25 cellular contexts compared by ENCODE assay signal in genomic region chr17:48416971-48417370, GRCh38. TPM values are rescaled to one million over a fixed set of nuclear protein-coding genes. Genes with fewer than 3 reads are reported as not detected.
A peak's percentile ranks its signal among the peaks of the same experiment; 100 is the strongest.
DNase-seq lines count a peak whose midpoint lies in the region; ATAC-seq and TF ChIP-seq lines count a peak whose summit lies in the region.
"Had no signal": no experiment of that assay in that cellular context is flagged by ENCODE, and none has a peak within 500 bp of the region (broad histone marks: within the 10 kb centered on the region; RNA-seq: fewer than 3 reads in every experiment).

No MANE protein-coding gene starts in this region.

- POLR2A ChIA-PET in OCI-LY7 (lab: Charles Lee) (interaction anchor here (0.8 kb wide), 1 partner anchor 48 kb away, joined by 4 read pairs; no protein-coding TSS in a partner anchor), PC-9 (lab: Charles Lee; ENCODE audit: unreplicated experiment) (no interaction called here)
- POLR2A ChIA-PET in activated naive CD8-positive, alpha-beta T cell treated with anti-CD3 and anti-CD28 coated beads, Interleukin-2, amount 10 ng/mL, durations not matched to agents 7 days and 5 days (lab: Charles Lee) = interaction anchor here (1.0 kb wide), 1 partner anchor 36 kb away, joined by 3 read pairs; no protein-coding TSS in a partner anchor

- CTCF ChIA-PET in OCI-LY7 (lab: Charles Lee; ENCODE audit: unreplicated experiment) = no interaction called here
- CTCF ChIA-PET in PC-9 (lab: Charles Lee) = no interaction called here

- H3K27ac ChIP-seq in OCI-LY7 (ENCODE audit: low read depth, low read length, poor library complexity, severe bottlenecking) (no peak overlapping the region), PC-9 (no peak overlapping the region)
- H3K27ac ChIP-seq: breast epithelium, parathyroid adenoma, sigmoid colon, thyroid gland had no signal

- H4K20me1 ChIP-seq in OCI-LY7 (ENCODE audit: insufficient read depth, low read length) = no peaks in the 10 kb centered on the region
- no peaks in the 10 kb centered on the region for H4K20me1 ChIP-seq in PC-9 (ENCODE audit: insufficient read depth)

- no peaks in the 10 kb centered on the region for H3K27me3 ChIP-seq in PC-9 (ENCODE audit: insufficient read depth, low read depth)
- H3K27me3 ChIP-seq: thyroid gland had no signal

- H3K36me3 ChIP-seq in OCI-LY7 (ENCODE audit: insufficient read depth, low read length) (no peaks in the 10 kb centered on the region), PC-9 (ENCODE audit: low read depth) (no peaks in the 10 kb centered on the region)
- H3K36me3 ChIP-seq: breast epithelium, HAP-1, sigmoid colon, thyroid gland had no signal

- H3F3A ChIP-seq in PC-9 (ENCODE audit: insufficient read depth, low read depth) = no peaks in the 10 kb centered on the region

- H3K4me2 ChIP-seq in OCI-LY7 (ENCODE audit: low read length) = no peak overlapping the region
- H3K4me2 ChIP-seq in PC-9 = no peak overlapping the region
- H3K4me2 ChIP-seq: SK-N-SH had no signal

- intact Hi-C loops in OCI-LY7 (cut with micrococcal nuclease; ENCODE audit: unreplicated experiment) = no loop called here
- intact Hi-C loops in PC-9 (cut with micrococcal nuclease; ENCODE audit: unreplicated experiment) = no loop called here

- H3K4me3 ChIP-seq in OCI-LY7 (ENCODE audit: low read depth, low read length, poor library complexity, severe bottlenecking) = no peak overlapping the region
- H3K4me3 ChIP-seq in PC-9 = no peak overlapping the region
- H3K4me3 ChIP-seq: breast epithelium, HAP-1, sigmoid colon, thyroid gland had no signal

- H3K9me2 ChIP-seq in OCI-LY7 (ENCODE audit: insufficient read depth, low read length) = no peaks in the 10 kb centered on the region
- no peaks in the 10 kb centered on the region for H3K9me2 ChIP-seq in PC-9 (ENCODE audit: insufficient read depth)
- H3K9me2 ChIP-seq: SK-N-SH had no signal

- H3K4me1 ChIP-seq in OCI-LY7 (ENCODE audit: insufficient read depth, low read length, poor library complexity, severe bottlenecking) = peaks cover 9% of the 10 kb centered on the region
- 0 out of 2 replicates have a peak, but pooled peaks cover 4% of the 10 kb centered on the region for H3K4me1 ChIP-seq in PC-9 (replicated peaks; ENCODE audit: insufficient read depth)
- H3K4me1 ChIP-seq: breast epithelium, HAP-1, parathyroid adenoma, sigmoid colon, thyroid gland had no signal

- H3K4me1 Mint-ChIP-seq in activated naive CD4-positive, alpha-beta T cell treated with anti-CD3 and anti-CD28 coated beads, Interleukin-2, amount 50 U/mL, for 24 hours = peaks cover 91% of the 10 kb centered on the region
- peaks cover 54% of the 10 kb centered on the region for H3K4me1 Mint-ChIP-seq in activated naive CD8-positive, alpha-beta T cell treated with anti-CD3 and anti-CD28 coated beads, Interleukin-2, amount 10 ng/mL, durations not matched to agents 7 days and 5 days

- DNase-seq in activated naive CD4-positive, alpha-beta T cell treated with Interleukin-2 at 50 U/mL for 16 hours = no peak
- DNase-seq in OCI-LY7 (ENCODE audit: low spot score) (no peak), HPDE6-E6E7 (ENCODE audit: extremely low spot score) (no peak), PC-9 (no peak)
- DNase-seq in activated naive CD8-positive, alpha-beta T cell treated with anti-CD3 and anti-CD28 coated beads, Interleukin-2, amount 10 ng/mL, durations not matched to agents 7 days and 5 days = no peak
- DNase-seq: cortex of kidney, DMS79, glutamatergic neuron, Karpas-422, left colon, NCI-H1092 treated with DMSO at 0.1 percent for 48 hours, NCI-H2081, NCI-H446, nephron progenitor cell, sigmoid colon, SK-N-SH, thyroid gland had no signal

- H2AFZ ChIP-seq in OCI-LY7 (ENCODE audit: low read length) (peak overlapping the region; percentile 21; the same call in 1 of the 2 replicates), PC-9 (no peak overlapping the region)
- H2AFZ ChIP-seq: parathyroid adenoma had no signal

- ATAC-seq in activated naive CD8-positive, alpha-beta T cell treated with anti-CD3 and anti-CD28 coated beads, Interleukin-2, amount 10 ng/mL, durations not matched to agents 7 days and 5 days (ENCODE audit: low read depth) = peak; percentile 44
- ATAC-seq in HG03175 (IDR thresholded peaks at IDR 0.05; ENCODE audit: unreplicated experiment) = no peak
- ATAC-seq: activated CD4-positive, CD25-positive, alpha-beta regulatory T cell treated with anti-CD3 and anti-CD28 coated beads, Interleukin-2, amount 50 U/mL, for 24 hours; left colon; stimulated activated memory B cell treated with anti-CD40 and anti-IgM and Interleukin-4, amounts not matched to agents 10 μg/mL and 1 μg/mL and 100 μg/mL, for 72 hours had no signal

- TF ChIP-seq CTCF in OCI-LY7 (conservative IDR thresholded peaks at IDR 0.05; ENCODE audit: low read length) (no peak), PC-9 (conservative IDR thresholded peaks at IDR 0.05) (no peak)

- peak overlapping the region; percentile 48 for H3K4me3 Mint-ChIP-seq in activated naive CD4-positive, alpha-beta T cell treated with anti-CD3 and anti-CD28 coated beads, Interleukin-2, amount 50 U/mL, for 24 hours
- H3K4me3 Mint-ChIP-seq in activated naive CD8-positive, alpha-beta T cell treated with anti-CD3 and anti-CD28 coated beads, Interleukin-2, amount 10 ng/mL, durations not matched to agents 7 days and 5 days = peak overlapping the region; percentile 48
- H3K4me3 Mint-ChIP-seq: nephron progenitor cell; stimulated activated memory B cell treated with anti-CD40 and anti-IgM and Interleukin-4, amounts not matched to agents 10 μg/mL and 1 μg/mL and 100 μg/mL, for 72 hours had no signal

- peaks cover 4% of the 10 kb centered on the region for H3K36me3 Mint-ChIP-seq in activated naive CD4-positive, alpha-beta T cell treated with anti-CD3 and anti-CD28 coated beads, Interleukin-2, amount 50 U/mL, for 24 hours
- peaks cover 32% of the 10 kb centered on the region for H3K36me3 Mint-ChIP-seq in activated naive CD8-positive, alpha-beta T cell treated with anti-CD3 and anti-CD28 coated beads, Interleukin-2, amount 10 ng/mL, durations not matched to agents 7 days and 5 days
- H3K36me3 Mint-ChIP-seq: stimulated activated memory B cell treated with anti-CD40 and anti-IgM and Interleukin-4, amounts not matched to agents 10 μg/mL and 1 μg/mL and 100 μg/mL, for 72 hours had no signal

- BruUV-seq in OCI-LY7 (replicated peaks; lab: Mats Ljungman, UMichigan) (no TSS peak), PC-9 (replicated peaks; lab: Mats Ljungman, UMichigan) (no TSS peak)

- no peaks in the 10 kb centered on the region for H3K9me3 Mint-ChIP-seq in activated naive CD4-positive, alpha-beta T cell treated with anti-CD3 and anti-CD28 coated beads, Interleukin-2, amount 50 U/mL, for 24 hours
- no peaks in the 10 kb centered on the region for H3K9me3 Mint-ChIP-seq in activated naive CD8-positive, alpha-beta T cell treated with anti-CD3 and anti-CD28 coated beads, Interleukin-2, amount 10 ng/mL, durations not matched to agents 7 days and 5 days
- H3K9me3 Mint-ChIP-seq: nephron progenitor cell; stimulated activated memory B cell treated with anti-CD40 and anti-IgM and Interleukin-4, amounts not matched to agents 10 μg/mL and 1 μg/mL and 100 μg/mL, for 72 hours had no signal

- no peaks in the 10 kb centered on the region for H3K9me3 ChIP-seq in OCI-LY7 (ENCODE audit: low read length)
- no peaks in the 10 kb centered on the region for H3K9me3 ChIP-seq in PC-9 (ENCODE audit: insufficient read depth, low read depth)
- H3K9me3 ChIP-seq: breast epithelium, HAP-1, sigmoid colon, SK-N-SH, thyroid gland had no signal

- peak overlapping the region; percentile 92 for H3K27ac Mint-ChIP-seq in activated naive CD4-positive, alpha-beta T cell treated with anti-CD3 and anti-CD28 coated beads, Interleukin-2, amount 50 U/mL, for 24 hours
- H3K27ac Mint-ChIP-seq in activated naive CD8-positive, alpha-beta T cell treated with anti-CD3 and anti-CD28 coated beads, Interleukin-2, amount 10 ng/mL, durations not matched to agents 7 days and 5 days = peak overlapping the region; percentile 67
- H3K27ac Mint-ChIP-seq: nephron progenitor cell; stimulated activated memory B cell treated with anti-CD40 and anti-IgM and Interleukin-4, amounts not matched to agents 10 μg/mL and 1 μg/mL and 100 μg/mL, for 72 hours had no signal

- H3K27me3 Mint-ChIP-seq in activated naive CD4-positive, alpha-beta T cell treated with anti-CD3 and anti-CD28 coated beads, Interleukin-2, amount 50 U/mL, for 24 hours = no peaks in the 10 kb centered on the region
- no peaks in the 10 kb centered on the region for H3K27me3 Mint-ChIP-seq in activated naive CD8-positive, alpha-beta T cell treated with anti-CD3 and anti-CD28 coated beads, Interleukin-2, amount 10 ng/mL, durations not matched to agents 7 days and 5 days

- H3K79me2 ChIP-seq in OCI-LY7 (ENCODE audit: insufficient read depth, low read depth, low read length) = no peaks in the 10 kb centered on the region
- H3K79me2 ChIP-seq in PC-9 (ENCODE audit: low read depth) = no peaks in the 10 kb centered on the region
- H3K79me2 ChIP-seq: parathyroid adenoma had no signal

RNA-seq across cellular contexts. Expression of gene SKAP1, which starts 13.0 kb away (rescaled TPM):
- total RNA-seq in OCI-LY7 (2014; rRNA removed; shearing (Covaris generic)) = 0.13 TPM in 1 of 2 replicates, not detected in the other
- 0.79 and 1.2 TPM in 2 replicates for total RNA-seq in OCI-LY7 (2022)
- total RNA-seq in activated naive CD8-positive, alpha-beta T cell treated with anti-CD3 and anti-CD28 coated beads, Interleukin-2, amount 10 ng/mL, durations not matched to agents 7 days and 5 days = 10 to 100 TPM; 96.0 to 98.8 TPM
- 0.31 and 0.85 TPM in 2 replicates for total RNA-seq in PC-9 (2021)
- total RNA-seq: RPMI7951 had no signal

Comparison
In these comparisons a context has a peak if more than half of its experiments do, and no peak if none do; other contexts are left out.
1. RNA of gene SKAP1, which starts 13.0 kb away (total RNA-seq): 96.0 to 98.8 TPM in activated naive CD8-positive, alpha-beta T cell treated with anti-CD3 and anti-CD28 coated beads, Interleukin-2, amount 10 ng/mL, durations not matched to agents 7 days and 5 days; 0.13 to 1.2 TPM in OCI-LY7 and 0.31 to 0.85 TPM in PC-9; every median in the first group is over 10 times any median in the second.